Comparison of ENCODE assay signal across 1 cellular context in the genomic region with DNA sequence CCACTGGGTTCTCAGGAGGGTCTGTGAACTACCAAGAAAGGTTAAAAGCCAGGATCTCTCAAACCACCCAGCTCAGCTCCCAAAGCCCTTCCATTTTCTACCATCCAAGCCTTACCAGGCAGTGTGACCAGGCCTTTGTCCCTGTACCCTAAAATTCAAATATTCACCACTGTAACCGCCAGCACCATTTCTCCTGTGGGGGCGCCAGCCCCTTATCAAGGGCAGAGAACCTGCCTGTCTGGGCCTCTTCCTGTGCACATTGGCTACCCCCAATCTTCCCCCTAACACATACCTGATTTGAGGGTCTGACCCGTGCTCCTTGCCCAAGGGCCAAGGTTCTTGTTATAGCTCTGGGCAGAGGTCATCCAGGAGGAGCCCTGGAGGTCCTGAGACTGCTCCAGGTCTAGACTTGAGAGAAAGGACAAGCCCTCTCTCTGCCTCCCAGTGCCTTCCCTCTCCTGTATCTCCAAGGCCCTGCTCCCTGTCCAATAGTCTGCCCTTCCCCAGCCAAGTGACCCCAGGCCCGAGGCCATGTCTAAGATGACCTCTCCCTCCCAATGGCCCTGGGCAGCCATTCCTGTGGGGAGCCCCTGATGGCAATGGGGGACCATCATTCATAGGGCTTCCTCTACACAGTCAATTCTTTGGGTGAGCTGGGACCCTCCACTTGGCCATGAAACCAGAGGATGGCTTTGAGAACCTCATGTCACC.
TF ChIP-seq lines count a peak whose summit lies in the region.

No MANE protein-coding gene starts in this region.

TF ChIP-seq in GM12878, 131 proteins besides CTCF, POLR2A, EP300 and RAD21:
- TF ChIP-seq CHD1 (IDR thresholded peaks at IDR 0.05; ENCODE audit: low read depth, low read length) (no peak), WRNIP1 (IDR thresholded peaks at IDR 0.05; ENCODE audit: borderline replicate concordance, low read depth, low read length) (no peak), ZNF622 (IDR thresholded peaks at IDR 0.05) (no peak), IRF4 (IDR thresholded peaks at IDR 0.05; ENCODE audit: low read depth, low read length) (no peak)
